In genomic region chr22:41681616-41682015, GRCh38 we compare ENCODE assay signal across 8 cellular contexts. TPM values are rescaled to one million over a fixed set of nuclear protein-coding genes. Genes with fewer than 3 reads are reported as not detected.
DNase-seq lines count a peak whose midpoint lies in the region; ATAC-seq and TF ChIP-seq lines count a peak whose summit lies in the region.

No MANE protein-coding gene starts in this region.

- no peak for TF ChIP-seq POLR2A in breast epithelium (IDR thresholded peaks at IDR 0.05)

- peak overlapping the region; percentile 100 for H3K27ac Mint-ChIP-seq in memory B cell

- WGBS in urinary bladder: 48% methylated on average over 14 of the region's 14 CpGs

- ATAC-seq in memory B cell (ENCODE audit: low read depth): peak; percentile 59

- intact Hi-C loops in breast epithelium (cut with DNase I; ENCODE audit: low total_unique reads): no loop called here

- H3K4me3 Mint-ChIP-seq in memory B cell: peak overlapping the region; percentile 100

- H3K36me3 Mint-ChIP-seq in memory B cell: peaks cover 17% of the 10 kb centered on the region

- DNase-seq in AG09309 (ENCODE audit: low read depth) (no peak), NCI-H1105 (lab: John Stamatoyannopoulos, UW) (peak; percentile 48), breast epithelium (ENCODE audit: low spot score in 2 of 2) (peak in 1 of 2 donors; percentile 24), memory B cell (ENCODE audit: low spot score in 2 of 2) (peak in 1 of 2 donors; percentile 26), NCI-H2081 (lab: John Stamatoyannopoulos, UW) (no peak), ureter (ENCODE audit: low spot score) (no peak), mesenteric fat pad (ENCODE audit: low spot score) (no peak)

- no peaks in the 10 kb centered on the region for H3K9me3 ChIP-seq in breast epithelium

- H3K27me3 Mint-ChIP-seq in memory B cell: no peaks in the 10 kb centered on the region

- no peaks in the 10 kb centered on the region for H3K9me3 Mint-ChIP-seq in memory B cell

- TF ChIP-seq CTCF in AG09309 (IDR thresholded peaks at IDR 0.05; ENCODE audit: control insufficient read depth, insufficient read depth, low read depth, low read length, missing control alignments) (no peak), breast epithelium (IDR thresholded peaks at IDR 0.05) (no peak)

- H3K36me3 ChIP-seq in breast epithelium (peaks cover 5% of the 10 kb centered on the region), urinary bladder (ENCODE audit: insufficient read depth) (peaks cover 6% of the 10 kb centered on the region)

- H3K4me3 ChIP-seq in AG09309 (ENCODE audit: control insufficient read depth, low read depth, low read length) (peak overlapping the region; percentile 63), breast epithelium (peak overlapping the region; percentile 51 to 65 (median 58)), urinary bladder (ENCODE audit: low read depth, low read length) (peak overlapping the region; percentile 55)

- H3K27me3 ChIP-seq in breast epithelium: no peaks in the 10 kb centered on the region

- H3K4me1 Mint-ChIP-seq in memory B cell: peaks cover 17% of the 10 kb centered on the region

- H3K4me1 ChIP-seq in breast epithelium (no peaks in the 10 kb centered on the region), urinary bladder (ENCODE audit: insufficient read depth) (peaks cover 2% of the 10 kb centered on the region)

- H3K27ac ChIP-seq in breast epithelium (peak overlapping the region in 1 of 2 donors; percentile 88), urinary bladder (ENCODE audit: low read depth) (no peak overlapping the region)

RNA-seq across cellular contexts. Expression of gene SNU13, which starts 7.1 kb away (rescaled TPM):
- total RNA-seq in breast epithelium (100 to 1,000 TPM in 2 of 3 donors, 10 to 100 TPM in 1; 97.9 to 145 (median 127) TPM), urinary bladder (41.3 TPM), ureter (180 TPM), mesenteric fat pad (116 TPM)
- 137 TPM for polyA plus RNA-seq in urinary bladder

RNA-seq across cellular contexts. Expression of gene MEI1, which starts 17.7 kb away (rescaled TPM):
- 10 to 100 TPM in 1 of 3 donors, 1 to 10 TPM in 2; 1.3 to 12.1 (median 4.3) TPM for total RNA-seq in breast epithelium
- 0.95 TPM for total RNA-seq in urinary bladder
- polyA plus RNA-seq in urinary bladder: 1.3 TPM
- total RNA-seq in ureter: 6.8 TPM
- total RNA-seq in mesenteric fat pad: 2.2 TPM
